ENCODE assay signal across 8 cellular contexts in genomic region chr2:37375721-37376399, GRCh38.
DNase-seq lines count a peak whose midpoint lies in the region; ATAC-seq and TF ChIP-seq lines count a peak whose summit lies in the region.

No MANE protein-coding gene starts in this region.

- H3F3A ChIP-seq in OCI-LY1 (ENCODE audit: insufficient read depth, low read length), result no peaks in the 10 kb centered on the region

- no peaks in the 10 kb centered on the region for H3K9me3 Mint-ChIP-seq in nephron

- H2AFZ ChIP-seq in OCI-LY1 (ENCODE audit: low read length), result no peak overlapping the region

- intact Hi-C loops in posterior cingulate gyrus (cut with DNase I), result no loop called here

- H3K4me2 ChIP-seq in OCI-LY1 (ENCODE audit: low read length), result peak overlapping the region; percentile 78

- H3K4me3 ChIP-seq in HEK293 (ENCODE audit: low read depth, low read length), result no peak overlapping the region
- peak overlapping the region; percentile 44 for H3K4me3 ChIP-seq in OCI-LY1 (ENCODE audit: low read depth, low read length, poor library complexity, severe bottlenecking)

- peaks cover 12% of the 10 kb centered on the region for H3K4me1 ChIP-seq in HEK293 (ENCODE audit: control insufficient read depth, insufficient read depth, low read length)
- peaks cover 63% of the 10 kb centered on the region for H3K4me1 ChIP-seq in OCI-LY1 (ENCODE audit: insufficient read depth, low read length, severe bottlenecking)

- CTCF ChIA-PET in HEK293 (lab: Yijun Ruan, JAX), result interaction anchor here (1.0 to 2.0 kb wide), 3 partner anchors 33 to 502 kb away, joined by 4 to 7 read pairs (median 6); no protein-coding TSS in a partner anchor

- POLR2A ChIA-PET in HEK293 (lab: Yijun Ruan, JAX), result interaction anchor here (2.7 kb wide), 1 partner anchor 33 kb away, joined by 7 read pairs; no protein-coding TSS in a partner anchor

- peaks cover 3 to 4% of the 10 kb centered on the region in 2 experiments; a peak in 2 of 3 replicates for H3K36me3 ChIP-seq in HEK293 (ENCODE audit: control insufficient read depth in 2 of 2, insufficient read depth in 1 of 2, low read length in 2 of 2)
- H3K36me3 ChIP-seq in OCI-LY1 (ENCODE audit: insufficient read depth, low read length), result no peaks in the 10 kb centered on the region

- H3K79me2 ChIP-seq in OCI-LY1 (ENCODE audit: insufficient read depth, low read length), result no peaks in the 10 kb centered on the region

- H3K27me3 ChIP-seq in OCI-LY1 (ENCODE audit: insufficient read depth, low read length), result no peaks in the 10 kb centered on the region

- H3K27ac ChIP-seq in HEK293 (ENCODE audit: extremely low read depth, low read depth, low read length) (peak overlapping the region; percentile 53; the same call in 1 of the 2 replicates), OCI-LY1 (ENCODE audit: low read depth, low read length, poor library complexity, severe bottlenecking) (peak overlapping the region; percentile 98)

- no peaks in the 10 kb centered on the region for H4K20me1 ChIP-seq in OCI-LY1 (ENCODE audit: insufficient read depth, low read length)

- peak; percentile 22 for ATAC-seq in GM18873 (IDR thresholded peaks at IDR 0.05; ENCODE audit: low FRiP score, unreplicated experiment)

- no peak for TF ChIP-seq CTCF in HEK293 (tag by site-specific recombination; IDR thresholded peaks at IDR 0.05)
- no peak for TF ChIP-seq CTCF in OCI-LY1 (IDR thresholded peaks at IDR 0.05; ENCODE audit: low read length)
- no peak for TF ChIP-seq CTCF in nephron (IDR thresholded peaks at IDR 0.05; ENCODE audit: unreplicated experiment in 3 of 3)
- TF ChIP-seq CTCF in GM20000 (IDR thresholded peaks at IDR 0.05; ENCODE audit: extremely low read depth, missing control alignments), result no peak

- H3K9me3 ChIP-seq in HEK293 (ENCODE audit: control insufficient read depth, insufficient read depth, low read depth, low read length) (no peaks in the 10 kb centered on the region), OCI-LY1 (ENCODE audit: low read length) (no peaks in the 10 kb centered on the region)

- peaks cover 9% of the 10 kb centered on the region for H3K27me3 Mint-ChIP-seq in nephron (ENCODE audit: low read depth)

- DNase-seq in GM20000 (ENCODE audit: low spot score), result no peak
- no peak for DNase-seq in cerebellar nuclear complex (lab: John Stamatoyannopoulos, UW)
- no peak for DNase-seq in posterior cingulate gyrus
- no peak for DNase-seq in hepatic stellate cell (ENCODE audit: low spot score)

- H3K9me2 ChIP-seq in OCI-LY1 (ENCODE audit: low read depth, low read length), result no peaks in the 10 kb centered on the region

- H3K4me1 Mint-ChIP-seq in nephron, result peaks cover 20% of the 10 kb centered on the region

- H3K27ac Mint-ChIP-seq in nephron, result peak overlapping the region; percentile 45 to 84 (median 69)

- H3K4me3 Mint-ChIP-seq in nephron, result peak overlapping the region in 1 of 3 experiments; percentile 45

- peak overlapping the region; percentile 66 for H3K9ac ChIP-seq in OCI-LY1 (ENCODE audit: low read length)

- no peaks in the 10 kb centered on the region for H3K36me3 Mint-ChIP-seq in nephron (ENCODE audit: low read depth)

TF ChIP-seq in HEK293, 187 proteins besides CTCF, POLR2A, EP300 and RAD21:
- peak; percentile 11; the same call in 1 of the 2 replicates for TF ChIP-seq ZNF335 (tag by site-specific recombination; conservative IDR thresholded peaks at IDR 0.05)
- TF ChIP-seq, protein P1, sequence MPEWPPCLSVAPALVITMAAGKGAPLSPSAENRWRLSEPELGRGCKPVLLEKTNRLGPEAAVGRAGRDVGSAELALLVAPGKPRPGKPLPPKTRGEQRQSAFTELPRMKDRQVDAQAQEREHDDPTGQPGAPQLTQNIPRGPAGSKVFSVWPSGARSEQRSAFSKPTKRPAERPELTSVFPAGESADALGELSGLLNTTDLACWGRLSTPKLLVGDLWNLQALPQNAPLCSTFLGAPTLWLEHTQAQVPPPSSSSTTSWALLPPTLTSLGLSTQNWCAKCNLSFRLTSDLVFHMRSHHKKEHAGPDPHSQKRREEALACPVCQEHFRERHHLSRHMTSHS (tag by site-specific recombination; IDR thresholded peaks at IDR 0.05), result no peak
- no peak for TF ChIP-seq ZNF292 (tag by site-specific recombination; IDR thresholded peaks at IDR 0.05; ENCODE audit: borderline replicate concordance, low read depth)
